1 cellular context compared by ENCODE assay signal in genomic region chr12:121799842-121800693, GRCh38.
TF ChIP-seq lines count a peak whose summit lies in the region.

No MANE protein-coding gene starts in this region.

TF ChIP-seq in K562, 482 proteins besides CTCF, POLR2A, EP300 and RAD21 (continued from another document and continues in another):
- TF ChIP-seq MGA (IDR thresholded peaks at IDR 0.05) (no peak), HBP1 (CRISPR knock-in tag; IDR thresholded peaks at IDR 0.05) (no peak), CBX1 (IDR thresholded peaks at IDR 0.05; ENCODE audit: low read depth) (0 out of 2 replicates have a peak, but pooled peaks have one; percentile 12), CREM (IDR thresholded peaks at IDR 0.05; ENCODE audit: low read depth) (peak; percentile 75), TAF15 (IDR thresholded peaks at IDR 0.05; ENCODE audit: low read depth, low read length) (no peak), ATF7 (IDR thresholded peaks at IDR 0.05) (no peak; the same call in 1 of the 2 replicates), BRF1 (IDR thresholded peaks at IDR 0.05; ENCODE audit: borderline replicate concordance, extremely low read depth, insufficient read length) (no peak), HMGN3 (IDR thresholded peaks at IDR 0.05; ENCODE audit: borderline replicate concordance, extremely low read depth, insufficient read length, low read depth, low read length) (peak; percentile 94), NRF1 (conservative IDR thresholded peaks at IDR 0.05 in 1 of 2, IDR thresholded peaks at IDR 0.05 in 1 of 2) (peak; percentile 21 to 34; a peak in 3 of 4 replicates), MYNN (IDR thresholded peaks at IDR 0.05) (peak; percentile 67; the same call in 1 of the 2 replicates), MYNN (CRISPR knock-in tag; IDR thresholded peaks at IDR 0.05) (no peak), TEAD2 (tag; IDR thresholded peaks at IDR 0.05) (no peak), TEAD4 (IDR thresholded peaks at IDR 0.05; ENCODE audit: low read length) (peak; percentile 34; the same call in 1 of the 2 replicates), TEAD4 (CRISPR knock-in tag; IDR thresholded peaks at IDR 0.05; ENCODE audit: borderline replicate concordance) (no peak), ZC3H4 (CRISPR knock-in tag; IDR thresholded peaks at IDR 0.05; ENCODE audit: borderline replicate concordance) (no peak), ZNF263 (CRISPR knock-in tag; IDR thresholded peaks at IDR 0.05; ENCODE audit: borderline replicate concordance) (peak; percentile 98), HES1 (IDR thresholded peaks at IDR 0.05; ENCODE audit: low read depth) (no peak), STAT6 (CRISPR knock-in tag; IDR thresholded peaks at IDR 0.05) (no peak), CREB1 (IDR thresholded peaks at IDR 0.05) (peak; percentile 67; the same call in 1 of the 2 replicates), CREB1 (CRISPR knock-in tag; IDR thresholded peaks at IDR 0.05) (no peak; the same call in 1 of the 2 replicates), ZNF23 (CRISPR knock-in tag; IDR thresholded peaks at IDR 0.05) (no peak), ARID3A (IDR thresholded peaks at IDR 0.05; ENCODE audit: borderline replicate concordance, low read depth, low read length) (no peak), RBM15 (IDR thresholded peaks at IDR 0.05; ENCODE audit: insufficient read depth, low read length) (no peak), ZNF239 (CRISPR knock-in tag; IDR thresholded peaks at IDR 0.05) (no peak), GTF2B (IDR thresholded peaks at IDR 0.05; ENCODE audit: extremely low read depth, insufficient read length) (no peak), ZBTB7A (IDR thresholded peaks at IDR 0.05; ENCODE audit: borderline replicate concordance, control insufficient read depth, low read depth, low read length) (peak; percentile 87), ZFP1 (CRISPR knock-in tag; IDR thresholded peaks at IDR 0.05) (0 out of 2 replicates have a peak, but pooled peaks have one; percentile 34), ZSCAN32 (CRISPR knock-in tag; IDR thresholded peaks at IDR 0.05) (no peak; the same call in 1 of the 2 replicates), ZNF79 (CRISPR knock-in tag; IDR thresholded peaks at IDR 0.05; ENCODE audit: low read depth) (no peak), ZNF764 (CRISPR knock-in tag; IDR thresholded peaks at IDR 0.05; ENCODE audit: low read depth) (no peak; the same call in 1 of the 2 replicates), HLTF (IDR thresholded peaks at IDR 0.05) (no peak), MCM3 (IDR thresholded peaks at IDR 0.05) (no peak), ZBTB33 (CRISPR knock-in tag; IDR thresholded peaks at IDR 0.05) (no peak), PCBP2 (IDR thresholded peaks at IDR 0.05; ENCODE audit: low read depth, low read length, poor library complexity, severe bottlenecking) (peak; percentile 37), ZNF77 (CRISPR knock-in tag; IDR thresholded peaks at IDR 0.05) (no peak), TCF3 (CRISPR knock-in tag; IDR thresholded peaks at IDR 0.05) (no peak)
